8 cellular contexts compared by ENCODE assay signal in the genomic region with DNA sequence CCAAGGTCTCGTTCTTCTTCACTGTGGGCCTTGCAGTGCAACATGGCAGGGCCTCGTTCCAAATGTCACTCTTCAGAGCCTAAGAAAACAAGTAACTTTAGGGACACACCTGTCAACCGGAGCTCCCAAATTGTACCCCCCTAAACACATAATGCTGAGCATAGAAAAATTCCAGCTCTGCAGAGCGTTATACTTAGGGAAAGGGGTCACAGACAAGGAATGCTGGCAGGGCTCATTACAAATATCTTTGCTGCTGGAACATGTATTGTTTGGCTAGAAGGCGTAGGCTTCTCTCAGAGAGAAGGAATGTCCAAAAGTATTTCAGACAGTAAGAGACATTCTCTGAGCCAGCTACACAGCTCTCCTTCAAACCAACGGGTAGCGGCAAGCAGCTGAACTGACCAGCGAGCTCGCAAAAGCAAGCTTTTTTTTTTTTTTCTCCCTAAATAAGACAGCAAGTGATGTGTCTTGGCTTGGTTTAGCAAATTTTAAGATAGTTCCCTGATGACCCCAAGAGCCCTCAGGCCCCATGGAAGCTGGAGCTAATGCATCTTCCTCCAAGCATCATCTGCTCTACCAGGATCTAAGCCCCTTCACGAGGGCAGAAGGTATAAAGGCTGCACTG. TPM values are rescaled to one million over a fixed set of nuclear protein-coding genes. Genes with fewer than 3 reads are reported as not detected.
DNase-seq lines count a peak whose midpoint lies in the region; ATAC-seq and TF ChIP-seq lines count a peak whose summit lies in the region.
"Had no signal": no experiment of that assay in that cellular context is flagged by ENCODE, and none has a peak within 500 bp of the region (broad histone marks: within the 10 kb centered on the region; RNA-seq: fewer than 3 reads in every experiment).

No MANE protein-coding gene starts in this region.

- H3K4me3 Mint-ChIP-seq in mesothelial cell of epicardium, result peak overlapping the region; percentile 46

- peaks cover 23% of the 10 kb centered on the region for H3K36me3 Mint-ChIP-seq in mesothelial cell of epicardium

- H3K27me3 Mint-ChIP-seq in mesothelial cell of epicardium (ENCODE audit: low read depth), result no peaks in the 10 kb centered on the region

- peak; percentile 83 for DNase-seq in NCI-H226
- no peak for DNase-seq in dorsolateral prefrontal cortex
- DNase-seq in mesothelial cell of epicardium (ENCODE audit: low spot score in 2 of 2, unreplicated experiment in 2 of 2), result no peak
- no peak for DNase-seq in upper lobe of right lung
- no peak for DNase-seq in effector CD4-positive, alpha-beta T cell
- no peak for DNase-seq in midbrain (lab: John Stamatoyannopoulos, UW)
- no peak for DNase-seq in KBM-7

- peak; percentile 83 for ATAC-seq in upper lobe of right lung

- H3K9me3 ChIP-seq in upper lobe of right lung, result no peaks in the 10 kb centered on the region

- in situ Hi-C loops in KBM-7 (cut with MboI; ENCODE audit: low pct_unique_long_range_greater_than_20kb, low sequenced_read_pairs), result no loop called here

- H3K4me1 ChIP-seq in upper lobe of right lung, result peaks cover 66% of the 10 kb centered on the region

- H3K27ac Mint-ChIP-seq in mesothelial cell of epicardium, result peak overlapping the region; percentile 99

- TF ChIP-seq CTCF in dorsolateral prefrontal cortex (IDR thresholded peaks at IDR 0.05 in 54 of 56, conservative IDR thresholded peaks at IDR 0.05 in 2 of 56; ENCODE audit: low read depth in 1 of 56, partially characterized antibody in 56 of 56) (no peak), mesothelial cell of epicardium (IDR thresholded peaks at IDR 0.05; ENCODE audit: unreplicated experiment) (no peak), upper lobe of right lung (IDR thresholded peaks at IDR 0.05) (no peak)

- intact Hi-C loops in dorsolateral prefrontal cortex (cut with DNase I) (loop anchor here in 1 of 2 donors (1.0 kb wide), 1 partner anchor 23 kb away; no protein-coding TSS in a partner anchor), upper lobe of right lung (cut with DNase I) (no loop called here)

- peaks cover 23% of the 10 kb centered on the region for H3K4me1 Mint-ChIP-seq in mesothelial cell of epicardium

- no peaks in the 10 kb centered on the region for H3K9me3 Mint-ChIP-seq in mesothelial cell of epicardium

- no peak overlapping the region for H3K4me3 ChIP-seq in dorsolateral prefrontal cortex
- no peak overlapping the region for H3K4me3 ChIP-seq in upper lobe of right lung

- H3K27ac ChIP-seq in dorsolateral prefrontal cortex, result peak overlapping the region in 35 of 59 donors; percentile 2 to 81 (median 49)
- peak overlapping the region; percentile 73 for H3K27ac ChIP-seq in upper lobe of right lung

- H3K36me3 ChIP-seq in upper lobe of right lung, result peaks cover 28% of the 10 kb centered on the region

- H3K27me3 ChIP-seq in dorsolateral prefrontal cortex, result no peaks in the 10 kb centered on the region
- H3K27me3 ChIP-seq in upper lobe of right lung, result no peaks in the 10 kb centered on the region

RNA-seq across cellular contexts. Expression of a gene that starts 24.5 kb away (rescaled TPM):
- total RNA-seq in dorsolateral prefrontal cortex (10 to 100 TPM; 28.6 to 59.1 (median 46.8) TPM), mesothelial cell of epicardium (36.1 to 38.4 TPM (median 37.7 TPM) in 3 replicates), upper lobe of right lung (46.0 TPM)

RNA-seq across cellular contexts. Expression of a gene that starts 47.0 kb away (rescaled TPM):
- total RNA-seq in dorsolateral prefrontal cortex (1 to 10 TPM in 18 of 120 experiments, under 1 TPM in 33, not detected in 69; 0.23 to 6.0 (median 0.83) TPM), mesothelial cell of epicardium (not detected in 3 replicates), upper lobe of right lung (0.26 TPM)
- total RNA-seq: lung microvascular endothelial cell had no signal
